ENCODE assay signal across 10 cellular contexts in the genomic region with DNA sequence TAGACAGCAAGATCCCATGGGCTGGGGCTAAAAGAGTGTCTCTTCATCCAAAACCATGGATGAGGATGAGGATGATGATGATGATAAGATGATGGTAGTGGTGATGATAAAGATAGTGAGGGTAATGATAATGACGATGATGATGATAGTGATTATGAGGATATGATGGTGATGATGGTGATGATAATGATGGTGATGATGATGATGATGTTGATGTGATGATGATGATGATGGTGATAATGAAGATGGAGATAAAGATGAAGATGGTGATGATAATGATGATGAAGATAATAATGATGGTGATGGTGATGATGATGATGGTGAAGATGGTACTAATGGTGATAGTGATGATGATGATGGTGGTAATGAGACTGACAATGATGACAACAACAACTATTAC.
"Had no signal": no experiment of that assay in that cellular context is flagged by ENCODE, and none has a peak within 500 bp of the region (broad histone marks: within the 10 kb centered on the region; RNA-seq: fewer than 3 reads in every experiment).

No MANE protein-coding gene starts in this region.

- H2AFZ ChIP-seq: GM23248 had no signal

- H3K9ac ChIP-seq: GM23248, KMS-11 had no signal

- DNase-seq: GM23248, GOT3, H9, HCEC 1CT, HFFc6, IMR-90, Karpas-422, KBM-7 had no signal

- H3K4me2 ChIP-seq: KMS-11 had no signal

- H3K27ac ChIP-seq: GM23248, KMS-11 had no signal

- H3K4me3 ChIP-seq: GM23248 had no signal

- FAIRE-seq: H54 had no signal
